In the genomic region with DNA sequence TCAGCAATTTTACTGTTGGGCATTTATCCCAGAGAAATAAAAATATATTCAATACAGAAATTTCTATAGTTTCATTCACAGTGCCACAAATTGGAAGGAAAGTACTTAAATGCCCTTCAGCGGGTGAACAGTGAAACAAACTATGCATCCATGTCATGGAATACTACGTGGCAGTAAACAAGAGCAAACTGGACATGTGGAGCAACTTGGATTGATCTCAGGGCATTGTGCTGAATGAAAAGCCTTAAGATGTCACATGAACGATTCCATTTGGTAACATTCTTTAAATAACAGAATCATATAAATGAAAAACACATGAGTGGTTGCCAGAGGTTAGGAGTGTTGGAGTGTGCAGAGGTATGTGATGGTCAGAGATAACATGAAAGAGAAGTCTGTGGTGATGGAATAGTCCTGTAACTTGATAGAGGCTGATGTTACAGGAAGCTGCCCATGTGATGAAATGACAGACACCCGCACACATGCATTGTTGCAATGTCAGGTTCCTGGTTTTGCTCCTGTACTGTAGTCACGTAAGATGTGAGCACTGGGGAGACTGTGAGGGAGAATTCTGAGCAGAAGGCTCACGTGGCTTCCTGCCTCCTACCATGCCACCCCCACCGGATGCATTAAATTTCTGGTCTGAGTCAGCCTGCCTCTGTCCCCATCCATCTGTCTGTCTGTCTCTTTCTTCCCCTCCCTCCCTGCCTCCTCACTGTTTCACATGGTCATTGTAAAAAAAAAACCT, we compare ENCODE assay signal across 7 cellular contexts.
DNase-seq lines count a peak whose midpoint lies in the region; ATAC-seq and TF ChIP-seq lines count a peak whose summit lies in the region.
"Not testable (repeated sequence)": the region's sequence is repeated elsewhere in the genome, so short reads cannot be mapped to it uniquely, and the experiment has no call there.

No MANE protein-coding gene starts in this region.

- CTCF ChIA-PET in activated naive CD4-positive, alpha-beta T cell treated with anti-CD3 and anti-CD28 coated beads, Interleukin-2, amount 10 ng/mL, durations not matched to agents 7 days and 5 days (lab: Charles Lee) = interaction anchor here (0.6 kb wide), 1 partner anchor 16 kb away, joined by 3 read pairs; no protein-coding TSS in a partner anchor

- 36 to 44% (median 41%) methylated on average over 5 to 7 of the region's 7 CpGs for WGBS in psoas muscle, 3 donors

- H3K27me3 Mint-ChIP-seq in T-helper 2 cell treated with Interferon-gamma antibody and Interleukin-4, amounts not matched to agents 5 μg/mL and 100 μg/mL, for 36 hours (ENCODE audit: low read depth); activated naive CD4-positive, alpha-beta T cell treated with anti-CD3 and anti-CD28 coated beads, Interleukin-2, amount 10 ng/mL, durations not matched to agents 7 days and 5 days: not testable (repeated sequence)

- H3K27ac Mint-ChIP-seq in T-helper 2 cell treated with Interferon-gamma antibody and Interleukin-4, amounts not matched to agents 5 μg/mL and 100 μg/mL, for 36 hours = peak overlapping the region; percentile 94
- peak overlapping the region; percentile 88 for H3K27ac Mint-ChIP-seq in activated naive CD4-positive, alpha-beta T cell treated with anti-CD3 and anti-CD28 coated beads, Interleukin-2, amount 10 ng/mL, durations not matched to agents 7 days and 5 days

- not testable (repeated sequence) for H3K36me3 ChIP-seq in psoas muscle (ENCODE audit: insufficient read depth in 1 of 2, low read depth in 1 of 2)

- peak; percentile 99 for ATAC-seq in GM18867 (IDR thresholded peaks at IDR 0.05; ENCODE audit: unreplicated experiment)
- peak; percentile 95 for ATAC-seq in HG02678 (IDR thresholded peaks at IDR 0.05; ENCODE audit: unreplicated experiment)
- peak; percentile 75 to 84 (median 79) for ATAC-seq in psoas muscle

- peak; percentile 67 for DNase-seq in T-helper 2 cell treated with Interferon-gamma antibody and Interleukin-4, amounts not matched to agents 5 μg/mL and 100 μg/mL, for 36 hours (ENCODE audit: low spot score)
- peak; percentile 72 for DNase-seq in activated naive CD4-positive, alpha-beta T cell treated with anti-CD3 and anti-CD28 coated beads, Interleukin-2, amount 10 ng/mL, durations not matched to agents 7 days and 5 days
- DNase-seq in foreskin melanocyte (peak; percentile 33), psoas muscle (peak in 1 of 2 donors; percentile 28)

- H3K4me3 ChIP-seq in psoas muscle = not testable (repeated sequence)

- not testable (repeated sequence) for H3K4me1 ChIP-seq in psoas muscle

- H3K27me3 ChIP-seq in psoas muscle (ENCODE audit: insufficient read depth in 3 of 3, low read length in 2 of 3) = not testable (repeated sequence)

- not testable (repeated sequence) for H3K9me3 ChIP-seq in psoas muscle

- H3K4me1 Mint-ChIP-seq in T-helper 2 cell treated with Interferon-gamma antibody and Interleukin-4, amounts not matched to agents 5 μg/mL and 100 μg/mL, for 36 hours (ENCODE audit: low read depth) = peaks cover 50% of the 10 kb centered on the region
- H3K4me1 Mint-ChIP-seq in activated naive CD4-positive, alpha-beta T cell treated with anti-CD3 and anti-CD28 coated beads, Interleukin-2, amount 10 ng/mL, durations not matched to agents 7 days and 5 days = peaks cover 47% of the 10 kb centered on the region

- peak overlapping the region; percentile 82 for H3K27ac ChIP-seq in psoas muscle

- H3K9me3 Mint-ChIP-seq in T-helper 2 cell treated with Interferon-gamma antibody and Interleukin-4, amounts not matched to agents 5 μg/mL and 100 μg/mL, for 36 hours = peaks cover 14% of the 10 kb centered on the region
- not testable (repeated sequence) for H3K9me3 Mint-ChIP-seq in activated naive CD4-positive, alpha-beta T cell treated with anti-CD3 and anti-CD28 coated beads, Interleukin-2, amount 10 ng/mL, durations not matched to agents 7 days and 5 days

- peaks cover 25% of the 10 kb centered on the region for H3K36me3 Mint-ChIP-seq in T-helper 2 cell treated with Interferon-gamma antibody and Interleukin-4, amounts not matched to agents 5 μg/mL and 100 μg/mL, for 36 hours (ENCODE audit: low read depth)
- H3K36me3 Mint-ChIP-seq in activated naive CD4-positive, alpha-beta T cell treated with anti-CD3 and anti-CD28 coated beads, Interleukin-2, amount 10 ng/mL, durations not matched to agents 7 days and 5 days = not testable (repeated sequence)

- intact Hi-C loops in psoas muscle (cut with DNase I) = not testable (repeated sequence)

- TF ChIP-seq EP300 in Ishikawa (IDR thresholded peaks at IDR 0.05; ENCODE audit: borderline replicate concordance) = peak; percentile 79

- TF ChIP-seq RAD21 in Ishikawa (IDR thresholded peaks at IDR 0.05; ENCODE audit: low read depth) = not testable (repeated sequence)

- not testable (repeated sequence) for TF ChIP-seq CTCF in psoas muscle (IDR thresholded peaks at IDR 0.05)

- peak overlapping the region; percentile 82 for H3K4me3 Mint-ChIP-seq in T-helper 2 cell treated with Interferon-gamma antibody and Interleukin-4, amounts not matched to agents 5 μg/mL and 100 μg/mL, for 36 hours
- H3K4me3 Mint-ChIP-seq in activated naive CD4-positive, alpha-beta T cell treated with anti-CD3 and anti-CD28 coated beads, Interleukin-2, amount 10 ng/mL, durations not matched to agents 7 days and 5 days = peak overlapping the region; percentile 55

TF ChIP-seq in Ishikawa, 13 proteins besides CTCF, POLR2A, EP300 and RAD21:
- TF ChIP-seq TCF12 (IDR thresholded peaks at IDR 0.05; ENCODE audit: low read depth) = peak; percentile 75
- TF ChIP-seq TEAD4 (IDR thresholded peaks at IDR 0.05) = 0 out of 2 replicates have a peak, but pooled peaks have one; percentile 24
- TF ChIP-seq, protein P1, sequence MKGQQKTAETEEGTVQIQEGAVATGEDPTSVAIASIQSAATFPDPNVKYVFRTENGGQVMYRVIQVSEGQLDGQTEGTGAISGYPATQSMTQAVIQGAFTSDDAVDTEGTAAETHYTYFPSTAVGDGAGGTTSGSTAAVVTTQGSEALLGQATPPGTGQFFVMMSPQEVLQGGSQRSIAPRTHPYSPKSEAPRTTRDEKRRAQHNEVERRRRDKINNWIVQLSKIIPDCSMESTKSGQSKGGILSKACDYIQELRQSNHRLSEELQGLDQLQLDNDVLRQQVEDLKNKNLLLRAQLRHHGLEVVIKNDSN (IDR thresholded peaks at IDR 0.05) = peak; percentile 57
- TF ChIP-seq, protein P2, sequence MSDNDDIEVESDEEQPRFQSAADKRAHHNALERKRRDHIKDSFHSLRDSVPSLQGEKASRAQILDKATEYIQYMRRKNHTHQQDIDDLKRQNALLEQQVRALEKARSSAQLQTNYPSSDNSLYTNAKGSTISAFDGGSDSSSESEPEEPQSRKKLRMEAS (IDR thresholded peaks at IDR 0.05) = peak; percentile 41
TF ChIP-seq in Ishikawa: peak in this region for 4; not testable (repeated sequence) for 9.
